9 cellular contexts compared by ENCODE assay signal in the genomic region with DNA sequence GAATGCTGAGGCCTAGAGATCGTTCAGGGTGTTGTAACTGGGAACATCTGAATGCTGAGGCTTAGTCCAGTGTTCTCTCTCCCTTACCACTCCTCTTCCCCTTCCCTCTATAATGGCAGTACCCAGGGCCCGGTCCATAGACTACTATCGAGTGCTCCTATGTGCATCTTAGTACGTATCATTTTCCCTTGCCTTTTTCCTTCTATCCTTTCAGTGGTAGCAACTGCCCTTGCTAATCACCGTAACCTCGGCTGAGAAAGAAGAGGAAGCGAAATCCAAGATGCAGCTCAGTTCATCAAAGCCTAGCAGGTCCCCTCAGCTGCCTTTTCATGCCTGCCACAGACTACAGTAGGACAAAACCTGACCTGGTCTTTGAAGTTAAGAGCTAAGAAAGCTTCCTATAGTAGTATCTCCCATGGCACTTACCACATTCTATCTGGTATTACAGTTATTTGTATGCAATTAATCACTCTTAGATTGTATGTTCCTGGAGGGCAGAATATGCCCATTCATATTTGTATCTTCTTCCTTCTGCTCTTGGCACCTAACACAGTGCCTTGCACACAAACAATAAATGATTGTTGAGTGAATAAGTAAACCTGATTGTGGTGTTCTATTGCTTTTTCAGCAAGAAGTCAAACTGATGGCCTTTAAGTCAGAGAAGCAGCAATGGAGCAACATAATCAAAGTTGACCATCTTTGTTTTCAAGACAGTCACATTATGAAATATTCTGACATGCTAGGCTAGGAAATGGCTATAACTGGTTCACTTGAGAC. TPM values are rescaled to one million over a fixed set of nuclear protein-coding genes. Genes with fewer than 3 reads are reported as not detected.
DNase-seq lines count a peak whose midpoint lies in the region; ATAC-seq and TF ChIP-seq lines count a peak whose summit lies in the region.
"Had no signal": no experiment of that assay in that cellular context is flagged by ENCODE, and none has a peak within 500 bp of the region (broad histone marks: within the 10 kb centered on the region; RNA-seq: fewer than 3 reads in every experiment).

No MANE protein-coding gene starts in this region.

- H3K9me3 Mint-ChIP-seq in dendritic cell treated with granulocyte-macrophage colony-stimulating factor and Interleukin-4, amounts not matched to agents 40 ng/mL and 50 ng/mL, for 4 days: no peaks in the 10 kb centered on the region

- no peaks in the 10 kb centered on the region for H3K27me3 ChIP-seq in HL-60 (ENCODE audit: insufficient read depth, poor library complexity, severe bottlenecking)

- ATAC-seq in GM19395 (IDR thresholded peaks at IDR 0.05; ENCODE audit: unreplicated experiment): peak; percentile 59
- no peak for ATAC-seq in esophagus mucosa

- peaks cover 56% of the 10 kb centered on the region for H3K36me3 Mint-ChIP-seq in dendritic cell treated with granulocyte-macrophage colony-stimulating factor and Interleukin-4, amounts not matched to agents 40 ng/mL and 50 ng/mL, for 4 days (ENCODE audit: low read depth)

- no peak overlapping the region for H3K4me3 Mint-ChIP-seq in dendritic cell treated with granulocyte-macrophage colony-stimulating factor and Interleukin-4, amounts not matched to agents 40 ng/mL and 50 ng/mL, for 4 days

- H3K27me3 Mint-ChIP-seq in dendritic cell treated with granulocyte-macrophage colony-stimulating factor and Interleukin-4, amounts not matched to agents 40 ng/mL and 50 ng/mL, for 4 days: no peaks in the 10 kb centered on the region

- intact Hi-C loops in dendritic cell treated with granulocyte-macrophage colony-stimulating factor and Interleukin-4, amounts not matched to agents 40 ng/mL and 50 ng/mL, for 4 days (cut with micrococcal nuclease): loop anchor here (10.0 kb wide), 1 partner anchor 94 kb away; no protein-coding TSS in a partner anchor

- peak overlapping the region; percentile 84 for H3K27ac ChIP-seq in HL-60 (replicated peaks)
- H3K27ac ChIP-seq: prostate gland had no signal

- peaks cover 54% of the 10 kb centered on the region for H3K4me1 Mint-ChIP-seq in dendritic cell treated with granulocyte-macrophage colony-stimulating factor and Interleukin-4, amounts not matched to agents 40 ng/mL and 50 ng/mL, for 4 days (ENCODE audit: low read depth)

- no peak for TF ChIP-seq CTCF in HL-60 (IDR thresholded peaks at IDR 0.05; ENCODE audit: insufficient read depth, low read length)

- H3K27ac Mint-ChIP-seq in dendritic cell treated with granulocyte-macrophage colony-stimulating factor and Interleukin-4, amounts not matched to agents 40 ng/mL and 50 ng/mL, for 4 days: peak overlapping the region; percentile 18

- DNase-seq in CD1c-positive myeloid dendritic cell (ENCODE audit: extremely low spot score) (peak; percentile 53), HL-60 (ENCODE audit: low read depth in 1 of 2, low spot score in 1 of 2) (peak; percentile 61 to 75), AG08396 (ENCODE audit: low spot score) (no peak)
- DNase-seq in stimulated activated CD4-positive, alpha-beta T cell treated with anti-CD3 and anti-CD28 coated beads, Interleukin-2, amount 100 ng/mL, for 48 hours: no peak
- DNase-seq in activated effector memory CD4-positive, alpha-beta T cell treated with Interleukin-2 at 50 U/mL for 16 hours: no peak

- H3K4me3 ChIP-seq in HL-60 (replicated peaks; ENCODE audit: insufficient read depth, low read length): no peak overlapping the region
- H3K4me3 ChIP-seq: prostate gland had no signal

RNA-seq across cellular contexts. Expression of gene CNIH4, which starts 22.4 kb away (rescaled TPM):
- 59.4 TPM for total RNA-seq in esophagus mucosa

RNA-seq across cellular contexts. Expression of gene NVL, which starts 49.1 kb away (rescaled TPM):
- 15.7 TPM for total RNA-seq in esophagus mucosa

RNA-seq across cellular contexts. Expression of gene WDR26, which starts 55.6 kb away (rescaled TPM):
- 52.9 TPM for total RNA-seq in esophagus mucosa

Comparison
In these comparisons a context has a peak if more than half of its experiments do, and no peak if none do; other contexts are left out.
1. DNase-seq: peak in CD1c-positive myeloid dendritic cell (single experiment) and HL-60 (2 of 2); none in AG08396 (single experiment), stimulated activated CD4-positive, alpha-beta T cell treated with anti-CD3 and anti-CD28 coated beads, Interleukin-2, amount 100 ng/mL, for 48 hours (0 of 2) and activated effector memory CD4-positive, alpha-beta T cell treated with Interleukin-2 at 50 U/mL for 16 hours (single experiment).